In genomic region chr18:80245781-80246655, GRCh38 we compare ENCODE assay signal across 7 cellular contexts. TPM values are rescaled to one million over a fixed set of nuclear protein-coding genes. Genes with fewer than 3 reads are reported as not detected.
DNase-seq lines count a peak whose midpoint lies in the region; ATAC-seq and TF ChIP-seq lines count a peak whose summit lies in the region.

No MANE protein-coding gene starts in this region.

- H3K27ac ChIP-seq in SK-N-MC (no peak overlapping the region), gastrocnemius medialis (no peak overlapping the region)

- H3K4me3 ChIP-seq in SK-N-MC (peak overlapping the region; percentile 82), gastrocnemius medialis (peak overlapping the region; percentile 67 to 84 (median 73))

- H3K36me3 Mint-ChIP-seq in HFFc6 (ENCODE audit: low read depth) (no peaks in the 10 kb centered on the region), glutamatergic neuron (ENCODE audit: unreplicated experiment) (no peaks in the 10 kb centered on the region)

- no peak for TF ChIP-seq POLR2A in gastrocnemius medialis (IDR thresholded peaks at IDR 0.05)

- in situ Hi-C loops in gastrocnemius medialis (cut with MboI; ENCODE audit: low sequenced_read_pairs in 4 of 4): no loop called here

- H3K27ac Mint-ChIP-seq in HFFc6: no peak overlapping the region
- H3K27ac Mint-ChIP-seq in glutamatergic neuron (ENCODE audit: unreplicated experiment): peak overlapping the region; percentile 81

- DNase-seq in HFFc6: no peak
- no peak for DNase-seq in SK-N-MC (ENCODE audit: low read depth, low spot score)
- DNase-seq in glutamatergic neuron: peak; percentile 84
- no peak for DNase-seq in gastrocnemius medialis
- no peak for DNase-seq in stimulated activated CD4-positive, alpha-beta T cell treated with anti-CD3 and anti-CD28 coated beads, Interleukin-12 subunit alpha, Interleukin-12 subunit beta, amount 100 ng/mL, for 4 hours
- DNase-seq in mesenteric fat pad (ENCODE audit: low spot score): no peak

- H3K9ac ChIP-seq in SK-N-MC (ENCODE audit: insufficient read length): no peak overlapping the region

- H3K27me3 ChIP-seq in gastrocnemius medialis: no peaks in the 10 kb centered on the region

- H3K9me3 Mint-ChIP-seq in HFFc6 (no peaks in the 10 kb centered on the region), glutamatergic neuron (ENCODE audit: unreplicated experiment) (peaks cover 2% of the 10 kb centered on the region)

- H3K4me1 ChIP-seq in gastrocnemius medialis: no peaks in the 10 kb centered on the region

- H3K36me3 ChIP-seq in SK-N-MC (ENCODE audit: insufficient read depth, low read length) (no peaks in the 10 kb centered on the region), gastrocnemius medialis (no peaks in the 10 kb centered on the region)

- no peak for TF ChIP-seq CTCF in HFFc6 (IDR thresholded peaks at IDR 0.05)
- TF ChIP-seq CTCF in glutamatergic neuron (IDR thresholded peaks at IDR 0.05; ENCODE audit: partially characterized antibody, unreplicated experiment): no peak
- no peak for TF ChIP-seq CTCF in gastrocnemius medialis (IDR thresholded peaks at IDR 0.05 in 4 of 5, conservative IDR thresholded peaks at IDR 0.05 in 1 of 5)

- H3K4me3 Mint-ChIP-seq in HFFc6 (peak overlapping the region; percentile 56), glutamatergic neuron (ENCODE audit: unreplicated experiment) (peak overlapping the region; percentile 85)

- intact Hi-C loops in gastrocnemius medialis (cut with DNase I; ENCODE audit: low total_unique reads): no loop called here

- ATAC-seq in gastrocnemius medialis: no peak
- ATAC-seq in HG02840 (IDR thresholded peaks at IDR 0.05; ENCODE audit: low FRiP score, unreplicated experiment): no peak

- peaks cover 24% of the 10 kb centered on the region for H3K27me3 Mint-ChIP-seq in HFFc6 (ENCODE audit: insufficient read depth)
- H3K27me3 Mint-ChIP-seq in glutamatergic neuron (ENCODE audit: unreplicated experiment): peaks cover 7% of the 10 kb centered on the region

- H3K4me1 Mint-ChIP-seq in HFFc6 (ENCODE audit: low read depth): peaks cover 8% of the 10 kb centered on the region; the same call in 1 of the 2 replicates
- H3K4me1 Mint-ChIP-seq in glutamatergic neuron (ENCODE audit: low read depth, unreplicated experiment): peaks cover 3% of the 10 kb centered on the region

- H3K9me3 ChIP-seq in SK-N-MC (ENCODE audit: low read depth, low read length) (no peaks in the 10 kb centered on the region), gastrocnemius medialis (no peaks in the 10 kb centered on the region)

RNA-seq across cellular contexts. Expression of gene PARD6G, which starts 1.3 kb away (rescaled TPM):
- under 1 TPM; 0.34 to 0.66 (median 0.50) TPM for total RNA-seq in HFFc6 (2021; fragmentation: NEBNext Ultra II Directional; extraction: Animal tissue kit (Norgen Biotek cat#: 25700))
- total RNA-seq in glutamatergic neuron (ENCODE audit: unreplicated experiment) (25.2 TPM), gastrocnemius medialis (1 to 10 TPM in 1 of 4 donors, under 1 TPM in 3; 0.39 to 9.2 (median 0.48) TPM), mesenteric fat pad (3.6 TPM)
